8 cellular contexts compared by ENCODE assay signal in genomic region chr1:117051224-117052064, GRCh38. TPM values are rescaled to one million over a fixed set of nuclear protein-coding genes. Genes with fewer than 3 reads are reported as not detected.
DNase-seq lines count a peak whose midpoint lies in the region; ATAC-seq and TF ChIP-seq lines count a peak whose summit lies in the region.

No MANE protein-coding gene starts in this region.

- no peaks in the 10 kb centered on the region for H3K4me1 ChIP-seq in Panc1 (ENCODE audit: control insufficient read depth, insufficient read depth, low read length)

- DNase-seq in Panc1 (ENCODE audit: low read depth, low spot score) (no peak), sciatic nerve (ENCODE audit: low spot score) (no peak), NCI-H2107 (lab: John Stamatoyannopoulos, UW) (no peak), brain microvascular endothelial cell (no peak), posterior vena cava (ENCODE audit: low spot score) (no peak)
- DNase-seq in central memory CD4-positive, alpha-beta T cell = peak; percentile 6

- TF ChIP-seq CTCF in Panc1 (IDR thresholded peaks at IDR 0.05) (no peak), brain microvascular endothelial cell (IDR thresholded peaks at IDR 0.05; ENCODE audit: low read depth, low read length, missing control alignments) (no peak)

- H3K4me3 ChIP-seq in Panc1 (ENCODE audit: low read depth in 2 of 2, low read length in 2 of 2) (peak overlapping the region; percentile 1 to 7; a peak in 2 of 4 replicates), brain microvascular endothelial cell (ENCODE audit: low read depth, low read length) (no peak overlapping the region)

- POLR2A ChIA-PET in Panc1 (lab: Charles Lee) = no interaction called here

- in situ Hi-C loops in Panc1 (cut with HindIII; ENCODE audit: low pct_unique_long_range_greater_than_20kb, low sequenced_read_pairs) (no loop called here), brain microvascular endothelial cell (cut with HindIII; ENCODE audit: low pct_ligation_motif_present, low sequenced_read_pairs) (loop anchor here (25.0 kb wide), 1 partner anchor 314 kb away; no protein-coding TSS in a partner anchor)

- H3K36me3 ChIP-seq in Panc1 (ENCODE audit: control insufficient read depth, insufficient read depth, low read length) (no peaks in the 10 kb centered on the region), brain microvascular endothelial cell (replicated peaks) (no peaks in the 10 kb centered on the region)

- H3K27ac ChIP-seq in Panc1 (ENCODE audit: low read length) (peak overlapping the region; percentile 63), brain microvascular endothelial cell (no peak overlapping the region)

- ATAC-seq in GM18858 (IDR thresholded peaks at IDR 0.05; ENCODE audit: unreplicated experiment) = peak; percentile 66
- ATAC-seq in HG02852 (IDR thresholded peaks at IDR 0.05; ENCODE audit: unreplicated experiment) = peak; percentile 85
- ATAC-seq in Panc1 = peak; percentile 78
- ATAC-seq in sciatic nerve = peak; percentile 52

- intact Hi-C loops in Panc1 (cut with micrococcal nuclease; ENCODE audit: unreplicated experiment) = loop anchor here (5.0 kb wide), 1 partner anchor 194 kb away; no protein-coding TSS in a partner anchor
- intact Hi-C loops in sciatic nerve (cut with DNase I) = no loop called here
- intact Hi-C loops in posterior vena cava (cut with DNase I) = loop anchor here (5.0 to 10.0 kb wide), 3 partner anchors 197 to 477 kb away; partner anchors contain the start of gene CD58 (in 2 of the 2)

- CTCF ChIA-PET in Panc1 (lab: Charles Lee) = no interaction called here

- H3K9me3 ChIP-seq in Panc1 (ENCODE audit: control insufficient read depth, insufficient read depth, low read depth, low read length) = no peaks in the 10 kb centered on the region

- BruUV-seq in Panc1 (replicated peaks; lab: Mats Ljungman, UMichigan) = no TSS peak

- H3K27me3 ChIP-seq in Panc1 (ENCODE audit: control insufficient read depth, insufficient read depth, low read length) = no peaks in the 10 kb centered on the region
- H3K27me3 ChIP-seq in brain microvascular endothelial cell (replicated peaks) = no peaks in the 10 kb centered on the region

RNA-seq across cellular contexts. Expression of gene TTF2, which starts 8.7 kb away (rescaled TPM):
- 32.7 TPM for total RNA-seq in Panc1 (2021; ENCODE audit: unreplicated experiment)
- 7.3 TPM for polyA plus RNA-seq in Panc1 (2012; ENCODE audit: insufficient read length)
- 15.3 TPM for total RNA-seq in sciatic nerve
- 10 to 100 TPM; 16.3 to 18.1 TPM for total RNA-seq in posterior vena cava

RNA-seq across cellular contexts. Expression of gene CD101, which starts 49.9 kb away (rescaled TPM):
- total RNA-seq in Panc1 (2021; ENCODE audit: unreplicated experiment) = not detected
- not detected for polyA plus RNA-seq in Panc1 (2012; ENCODE audit: insufficient read length)
- total RNA-seq in sciatic nerve = 1.0 TPM
- 1 to 10 TPM; 2.1 to 2.6 TPM for total RNA-seq in posterior vena cava
